In the genomic region with DNA sequence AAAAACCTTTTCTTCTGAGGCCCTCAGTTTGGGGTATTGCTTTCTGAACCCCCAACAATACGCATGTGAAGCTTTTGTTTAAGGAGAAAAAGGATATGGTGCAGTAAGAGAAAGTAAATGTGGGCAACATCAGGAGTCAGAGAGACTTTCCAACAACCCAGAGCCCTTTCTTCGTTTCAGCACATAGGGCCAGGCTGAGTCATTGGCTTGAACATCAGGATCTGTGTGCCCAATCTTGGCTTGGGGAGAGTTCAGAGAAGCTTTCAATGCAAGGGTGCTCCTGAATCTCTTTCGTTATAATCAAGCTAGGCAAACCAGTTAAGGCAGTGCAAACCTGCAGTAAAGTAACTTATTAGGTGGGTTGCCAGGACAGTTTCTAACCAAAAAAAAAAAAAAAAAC, we compare ENCODE assay signal across 25 cellular contexts.
"Had no signal": no experiment of that assay in that cellular context is flagged by ENCODE, and none has a peak within 500 bp of the region (broad histone marks: within the 10 kb centered on the region; RNA-seq: fewer than 3 reads in every experiment).

No MANE protein-coding gene starts in this region.

- H3K4me3 ChIP-seq: colonic mucosa, ovary, psoas muscle, right lobe of liver, tibial artery had no signal

- DNase-seq: activated B cell treated with CpG ODN at 0.5 μM for 24 hours; activated CD4-positive, alpha-beta T cell treated with anti-CD3 and anti-CD28 coated beads for 36 hours; activated CD4-positive, alpha-beta T cell treated with anti-CD3 and anti-CD28 coated beads, Interleukin-2, amount 50 U/mL, for 4 hours; activated CD8-positive, alpha-beta memory T cell treated with anti-CD3 and anti-CD28 coated beads for 24 hours; activated CD8-positive, alpha-beta memory T cell treated with anti-CD3 and anti-CD28 coated beads, Interleukin-2, amount 50 U/mL, for 4 hours; activated T-cell treated with anti-CD3 and anti-CD28 coated beads, Interleukin-2, amount 50 U/mL, for 24 hours; aorta; colonic mucosa; endodermal cell; head of caudate nucleus; mesenchymal stem cell; ovary; psoas muscle; right lobe of liver; small intestine; stimulated activated CD4-positive, alpha-beta T cell treated with anti-CD3 and anti-CD28 coated beads, Interleukin-2, amount 100 ng/mL, for 24 hours; stimulated activated naive CD8-positive, alpha-beta T cell treated with anti-CD3 and anti-CD28 coated beads, Interleukin-15, amount 100 ng/mL, for 72 hours; T1000; tibial artery had no signal

- H3K27me3 ChIP-seq: colonic mucosa, neutrophil, ovary, right lobe of liver, tibial artery had no signal

- H3K27ac ChIP-seq: colonic mucosa, neutrophil, ovary, psoas muscle, right lobe of liver, tibial artery had no signal

- H3K9me3 ChIP-seq: colonic mucosa, neutrophil, ovary, psoas muscle, right lobe of liver, tibial artery had no signal

- H3K4me1 ChIP-seq: colonic mucosa, psoas muscle, right lobe of liver, tibial artery had no signal

- FAIRE-seq: frontal cortex, islet of Langerhans, small intestine had no signal

- ATAC-seq: activated CD4-positive, alpha-beta T cell treated with anti-CD3 and anti-CD28 coated beads for 36 hours; activated naive CD4-positive, alpha-beta T cell treated with anti-CD3 and anti-CD28 coated beads, Interleukin-2, amount 50 U/mL, for 72 hours; activated T-helper 17 cell treated with anti-CD3 and anti-CD28 coated beads, Interleukin-2, amount 50 U/mL, for 72 hours; psoas muscle; right lobe of liver; stimulated activated effector memory CD8-positive, alpha-beta T cell treated with anti-CD3 and anti-CD28 coated beads, Interleukin-12 subunit alpha, Interleukin-12 subunit beta, amount 100 ng/mL, for 72 hours; stimulated activated naive CD8-positive, alpha-beta T cell treated with anti-CD3 and anti-CD28 coated beads, Interleukin-15, amount 100 ng/mL, for 72 hours had no signal

- H3K36me3 ChIP-seq: colonic mucosa, neutrophil, ovary, right lobe of liver, tibial artery had no signal
